32 cellular contexts compared by ENCODE assay signal in genomic region chr13:93238711-93239110, GRCh38. TPM values are rescaled to one million over a fixed set of nuclear protein-coding genes. Genes with fewer than 3 reads are reported as not detected.
"Had no signal": no experiment of that assay in that cellular context is flagged by ENCODE, and none has a peak within 500 bp of the region (broad histone marks: within the 10 kb centered on the region; RNA-seq: fewer than 3 reads in every experiment).

No MANE protein-coding gene starts in this region.

- H3K4me3 ChIP-seq: ascending aorta, breast epithelium, cardiac muscle cell, colonic mucosa, esophagus muscularis mucosa, gastrocnemius medialis, heart left ventricle had no signal

- H3K4me1 ChIP-seq: ascending aorta, breast epithelium, colonic mucosa, foreskin keratinocyte, gastrocnemius medialis, heart left ventricle had no signal

- H3K27me3 Mint-ChIP-seq: activated B cell treated with CpG ODN at 0.5 μM for 24 hours; activated naive CD8-positive, alpha-beta T cell treated with anti-CD3 and anti-CD28 coated beads, Interleukin-2, amount 50 U/mL, for 24 hours had no signal

- H3K4me1 Mint-ChIP-seq: activated B cell treated with CpG ODN at 0.5 μM for 24 hours; activated naive CD4-positive, alpha-beta T cell treated with anti-CD3 and anti-CD28 coated beads, Interleukin-2, amount 50 U/mL, for 24 hours; activated naive CD8-positive, alpha-beta T cell treated with anti-CD3 and anti-CD28 coated beads for 36 hours; activated naive CD8-positive, alpha-beta T cell treated with anti-CD3 and anti-CD28 coated beads, Interleukin-2, amount 50 U/mL, for 24 hours; activated T-helper 17 cell treated with anti-CD3 and anti-CD28 coated beads, Interleukin-2, amount 50 U/mL, for 72 hours had no signal

- ATAC-seq: activated CD4-positive, CD25-positive, alpha-beta regulatory T cell treated with anti-CD3 and anti-CD28 coated beads, Interleukin-2, amount 50 U/mL, for 24 hours; activated CD8-positive, alpha-beta T cell treated with anti-CD3 and anti-CD28 coated beads for 36 hours; activated naive CD8-positive, alpha-beta T cell treated with anti-CD3 and anti-CD28 coated beads, Interleukin-2, amount 50 U/mL, for 24 hours; activated T-cell treated with anti-CD3 and anti-CD28 coated beads, Interleukin-2, amount 50 U/mL, for 4 hours; activated T-helper 17 cell treated with anti-CD3 and anti-CD28 coated beads, Interleukin-2, amount 50 U/mL, for 72 hours; foreskin keratinocyte; gastrocnemius medialis; heart left ventricle had no signal

- H3K4me3 Mint-ChIP-seq: activated B cell treated with CpG ODN at 0.5 μM for 24 hours; activated CD8-positive, alpha-beta T cell treated with anti-CD3 and anti-CD28 coated beads for 36 hours; activated naive CD4-positive, alpha-beta T cell treated with anti-CD3 and anti-CD28 coated beads for 36 hours; activated naive CD4-positive, alpha-beta T cell treated with anti-CD3 and anti-CD28 coated beads, Interleukin-2, amount 50 U/mL, for 24 hours; activated naive CD8-positive, alpha-beta T cell treated with anti-CD3 and anti-CD28 coated beads for 36 hours; activated naive CD8-positive, alpha-beta T cell treated with anti-CD3 and anti-CD28 coated beads, Interleukin-2, amount 50 U/mL, for 24 hours; activated T-cell treated with anti-CD3 and anti-CD28 coated beads, Interleukin-2, amount 50 U/mL, for 4 hours; activated T-helper 17 cell treated with anti-CD3 and anti-CD28 coated beads, Interleukin-2, amount 50 U/mL, for 72 hours; brain; T-helper 2 cell treated with Interferon-gamma antibody and Interleukin-4, amounts not matched to agents 5 μg/mL and 100 μg/mL, for 36 hours had no signal

- DNase-seq: activated B cell treated with CpG ODN at 0.5 μM for 24 hours; activated CD4-positive, alpha-beta T cell treated with anti-CD3 and anti-CD28 coated beads for 48 hours; activated CD4-positive, alpha-beta T cell treated with anti-CD3 and anti-CD28 coated beads, Interleukin-2, amount 50 U/mL, for 1 hour; activated CD4-positive, alpha-beta T cell treated with anti-CD3 and anti-CD28 coated beads, Interleukin-2, amount 50 U/mL, for 48 hours; activated CD8-positive, alpha-beta memory T cell treated with anti-CD3 and anti-CD28 coated beads for 24 hours; activated CD8-positive, alpha-beta T cell treated with anti-CD3 and anti-CD28 coated beads for 36 hours; activated effector memory CD4-positive, alpha-beta T cell treated with Interleukin-2 at 50 U/mL for 16 hours; activated naive CD4-positive, alpha-beta T cell treated with anti-CD3 and anti-CD28 coated beads for 36 hours; activated naive CD8-positive, alpha-beta T cell treated with anti-CD3 and anti-CD28 coated beads for 36 hours; activated naive CD8-positive, alpha-beta T cell treated with anti-CD3 and anti-CD28 coated beads, Interleukin-2, amount 50 U/mL, for 24 hours; activated T-cell treated with anti-CD3 and anti-CD28 coated beads, Interleukin-2, amount 50 U/mL, for 4 hours; central memory CD4-positive, alpha-beta T cell; cerebellar nuclear complex; colonic mucosa; effector CD8-positive, alpha-beta T cell; erythroblast; foreskin keratinocyte; gastrocnemius medialis; glutamatergic neuron; heart left ventricle; hypothalamus; T1000; WERI-Rb-1 had no signal

- H3K27me3 ChIP-seq: ascending aorta, breast epithelium, cardiac muscle cell, colonic mucosa, esophagus muscularis mucosa, foreskin keratinocyte, gastrocnemius medialis, heart left ventricle had no signal

- H3K36me3 ChIP-seq: ascending aorta, breast epithelium, cardiac muscle cell, colonic mucosa, esophagus muscularis mucosa, gastrocnemius medialis, heart left ventricle had no signal

- H3K9me3 ChIP-seq: colonic mucosa, gastrocnemius medialis had no signal

- H3K27ac ChIP-seq: ascending aorta, breast epithelium, cardiac muscle cell, colonic mucosa, esophagus muscularis mucosa, foreskin keratinocyte, gastrocnemius medialis, heart left ventricle, WERI-Rb-1 had no signal

- H3K36me3 Mint-ChIP-seq: activated naive CD4-positive, alpha-beta T cell treated with anti-CD3 and anti-CD28 coated beads, Interleukin-2, amount 50 U/mL, for 24 hours; activated naive CD8-positive, alpha-beta T cell treated with anti-CD3 and anti-CD28 coated beads for 36 hours had no signal

- H3K27ac Mint-ChIP-seq: activated B cell treated with CpG ODN at 0.5 μM for 24 hours; activated CD8-positive, alpha-beta T cell treated with anti-CD3 and anti-CD28 coated beads for 36 hours; activated naive CD4-positive, alpha-beta T cell treated with anti-CD3 and anti-CD28 coated beads for 36 hours; activated naive CD4-positive, alpha-beta T cell treated with anti-CD3 and anti-CD28 coated beads, Interleukin-2, amount 50 U/mL, for 24 hours; activated naive CD8-positive, alpha-beta T cell treated with anti-CD3 and anti-CD28 coated beads for 36 hours; activated naive CD8-positive, alpha-beta T cell treated with anti-CD3 and anti-CD28 coated beads, Interleukin-2, amount 50 U/mL, for 24 hours; activated T-helper 17 cell treated with anti-CD3 and anti-CD28 coated beads, Interleukin-2, amount 50 U/mL, for 72 hours; brain; T-helper 2 cell treated with Interferon-gamma antibody and Interleukin-4, amounts not matched to agents 5 μg/mL and 100 μg/mL, for 36 hours had no signal

RNA-seq across cellular contexts. Expression of gene GPC6, which starts 12.1 kb away (rescaled TPM):
- total RNA-seq: activated B cell treated with CpG ODN at 0.5 μM for 24 hours; activated CD8-positive, alpha-beta T cell treated with anti-CD3 and anti-CD28 coated beads for 36 hours; activated naive CD4-positive, alpha-beta T cell treated with anti-CD3 and anti-CD28 coated beads for 36 hours; activated naive CD8-positive, alpha-beta T cell treated with anti-CD3 and anti-CD28 coated beads for 36 hours; activated T-helper 17 cell treated with anti-CD3 and anti-CD28 coated beads, Interleukin-2, amount 50 U/mL, for 72 hours had no signal
